In genomic region chr1:37487619-37487984, GRCh38 we compare ENCODE assay signal across 11 cellular contexts. TPM values are rescaled to one million over a fixed set of nuclear protein-coding genes. Genes with fewer than 3 reads are reported as not detected.
DNase-seq lines count a peak whose midpoint lies in the region; ATAC-seq and TF ChIP-seq lines count a peak whose summit lies in the region.
"Had no signal": no experiment of that assay in that cellular context is flagged by ENCODE, and none has a peak within 500 bp of the region (broad histone marks: within the 10 kb centered on the region; RNA-seq: fewer than 3 reads in every experiment).

No MANE protein-coding gene starts in this region.

- H3K36me3 ChIP-seq in RWPE2 (ENCODE audit: low read depth) (peaks cover 49% of the 10 kb centered on the region), skeletal muscle tissue (ENCODE audit: control insufficient read depth in 3 of 3, insufficient read depth in 3 of 3, low read length in 3 of 3) (peaks cover 19 to 26% (median 20%) of the 10 kb centered on the region in 3 donors), MM.1S (replicated peaks; ENCODE audit: insufficient read depth, low read length) (no peaks in the 10 kb centered on the region)

- H3K27ac ChIP-seq in RWPE2 (ENCODE audit: poor library complexity, severe bottlenecking) (peak overlapping the region; percentile 98), skeletal muscle tissue (ENCODE audit: low read depth, low read length) (peak overlapping the region; percentile 64), MM.1S (ENCODE audit: low read length) (no peak overlapping the region)

- no peaks in the 10 kb centered on the region for H3K9me2 ChIP-seq in MM.1S (replicated peaks; ENCODE audit: insufficient read depth, low read length)

- no peaks in the 10 kb centered on the region for H3K79me2 ChIP-seq in MM.1S (ENCODE audit: low read length)

- intact Hi-C loops in Calu3 (cut with micrococcal nuclease; ENCODE audit: unreplicated experiment) = loop anchor here (1.0 to 2.0 kb wide), 2 partner anchors 17 to 32 kb away; no protein-coding TSS in a partner anchor

- no peak overlapping the region for H2AFZ ChIP-seq in MM.1S (ENCODE audit: low read length)

- H3K4me3 Mint-ChIP-seq in Calu3 (ENCODE audit: low read depth, unreplicated experiment) (no peak overlapping the region), glutamatergic neuron (ENCODE audit: unreplicated experiment) (no peak overlapping the region)
- H3K4me3 Mint-ChIP-seq: T-helper 1 cell treated with Interleukin-12 subunit alpha and Interleukin-12 subunit beta and Interleukin-4 antibody, amounts not matched to agents 30 μg/mL and 1 μg/mL, for 36 hours had no signal

- H3K36me3 Mint-ChIP-seq in Calu3 (ENCODE audit: insufficient read depth, unreplicated experiment) = peaks cover 62% of the 10 kb centered on the region
- H3K36me3 Mint-ChIP-seq in glutamatergic neuron (ENCODE audit: unreplicated experiment) = no peaks in the 10 kb centered on the region

- H3K4me1 Mint-ChIP-seq in Calu3 (ENCODE audit: low read depth, unreplicated experiment) (peaks cover 28% of the 10 kb centered on the region), glutamatergic neuron (ENCODE audit: low read depth, unreplicated experiment) (no peaks in the 10 kb centered on the region)

- CTCF ChIA-PET in Calu3 (lab: Charles Lee) = interaction anchor here (0.7 to 3.1 kb wide), 9 partner anchors 9 to 197 kb away, joined by 3 to 36 read pairs (median 11); partner anchors contain the start of genes MEAF6 and ZC3H12A

- H3K9me3 ChIP-seq in RWPE2 (ENCODE audit: severe bottlenecking) (no peaks in the 10 kb centered on the region), skeletal muscle tissue (ENCODE audit: control insufficient read depth in 3 of 3, low read length in 3 of 3) (no peaks in the 10 kb centered on the region), MM.1S (replicated peaks; ENCODE audit: insufficient read depth, low read length) (no peaks in the 10 kb centered on the region)

- TF ChIP-seq CTCF in Calu3 (IDR thresholded peaks at IDR 0.05; ENCODE audit: unreplicated experiment) (no peak), RWPE2 (IDR thresholded peaks at IDR 0.05; ENCODE audit: poor library complexity, severe bottlenecking) (peak; percentile 76), glutamatergic neuron (IDR thresholded peaks at IDR 0.05; ENCODE audit: partially characterized antibody, unreplicated experiment) (peak; percentile 34), MM.1S (IDR thresholded peaks at IDR 0.05; ENCODE audit: low read length) (no peak)

- H3K4me3 ChIP-seq in RWPE2 (ENCODE audit: severe bottlenecking) (no peak overlapping the region), skeletal muscle tissue (ENCODE audit: low read length in 3 of 3) (no peak overlapping the region), MM.1S (ENCODE audit: low read length) (no peak overlapping the region)

- peaks cover 34% of the 10 kb centered on the region for H3K4me1 ChIP-seq in RWPE2 (ENCODE audit: insufficient read depth, poor library complexity, severe bottlenecking)
- peaks cover 26 to 30% (median 30%) of the 10 kb centered on the region in 3 donors for H3K4me1 ChIP-seq in skeletal muscle tissue (ENCODE audit: control insufficient read depth in 3 of 3, insufficient read depth in 3 of 3, low read length in 3 of 3)
- H3K4me1 ChIP-seq in MM.1S (ENCODE audit: low read length) = no peaks in the 10 kb centered on the region

- no peaks in the 10 kb centered on the region for H3K9me3 Mint-ChIP-seq in Calu3 (ENCODE audit: low read depth, unreplicated experiment)
- H3K9me3 Mint-ChIP-seq in glutamatergic neuron (ENCODE audit: unreplicated experiment) = no peaks in the 10 kb centered on the region
- H3K9me3 Mint-ChIP-seq: T-helper 1 cell treated with Interleukin-12 subunit alpha and Interleukin-12 subunit beta and Interleukin-4 antibody, amounts not matched to agents 30 μg/mL and 1 μg/mL, for 36 hours had no signal

- no peaks in the 10 kb centered on the region for H3K27me3 Mint-ChIP-seq in Calu3 (ENCODE audit: unreplicated experiment)
- H3K27me3 Mint-ChIP-seq in glutamatergic neuron (ENCODE audit: unreplicated experiment) = no peaks in the 10 kb centered on the region

- peaks cover 21% of the 10 kb centered on the region for H3F3A ChIP-seq in MM.1S (ENCODE audit: insufficient read depth, low read length)

- DNase-seq in Calu3 (no peak), RWPE2 (ENCODE audit: low spot score) (no peak), glutamatergic neuron (no peak), dermis blood vessel endothelial cell (no peak), MM.1S (no peak), NCI-H2081 treated with DMSO at 0.1 percent for 48 hours (lab: John Stamatoyannopoulos, UW) (no peak)
- DNase-seq in activated CD4-positive, alpha-beta T cell treated with anti-CD3 and anti-CD28 coated beads for 4 hours = no peak
- DNase-seq: DMS79 treated with DMSO at 0.1 percent for 48 hours, NCI-H1048 had no signal

- BruUV-seq in Calu3 (replicated peaks; lab: Mats Ljungman, UMichigan) = no TSS peak

- H3K9ac ChIP-seq in skeletal muscle tissue (ENCODE audit: low read depth in 1 of 3, low read length in 3 of 3) (peak overlapping the region in 1 of 3 donors; percentile 20), MM.1S (ENCODE audit: low read length) (no peak overlapping the region)

- no peak for ATAC-seq in RWPE2 (ENCODE audit: low read depth)

- H3K4me2 ChIP-seq in MM.1S (ENCODE audit: low read depth, low read length) = no peak overlapping the region

- no peaks in the 10 kb centered on the region for H4K20me1 ChIP-seq in MM.1S (ENCODE audit: insufficient read depth, low read length)

- H3K27ac Mint-ChIP-seq in Calu3 (ENCODE audit: unreplicated experiment) (peak overlapping the region; percentile 70), glutamatergic neuron (ENCODE audit: unreplicated experiment) (no peak overlapping the region)
- H3K27ac Mint-ChIP-seq: T-helper 1 cell treated with Interleukin-12 subunit alpha and Interleukin-12 subunit beta and Interleukin-4 antibody, amounts not matched to agents 30 μg/mL and 1 μg/mL, for 36 hours had no signal

- no peaks in the 10 kb centered on the region for H3K27me3 ChIP-seq in RWPE2 (ENCODE audit: insufficient read depth, poor library complexity, severe bottlenecking)
- H3K27me3 ChIP-seq in skeletal muscle tissue (ENCODE audit: control insufficient read depth in 3 of 3, insufficient read depth in 3 of 3, low read length in 3 of 3) = no peaks in the 10 kb centered on the region
- no peaks in the 10 kb centered on the region for H3K27me3 ChIP-seq in MM.1S (replicated peaks; ENCODE audit: insufficient read depth, low read length)

RNA-seq across cellular contexts. Expression of gene ZC3H12A, which starts 13.2 kb away (rescaled TPM):
- total RNA-seq in Calu3 (2022) (64.4 and 94.1 TPM in 2 replicates), glutamatergic neuron (ENCODE audit: unreplicated experiment) (1.3 TPM), skeletal muscle tissue (1.0 TPM), dermis blood vessel endothelial cell (3.3 and 5.4 TPM in 2 replicates)

RNA-seq across cellular contexts. Expression of gene MEAF6, which starts 27.0 kb away (rescaled TPM):
- total RNA-seq in Calu3 (2022) (60.1 and 70.8 TPM in 2 replicates), glutamatergic neuron (ENCODE audit: unreplicated experiment) (61.5 TPM), skeletal muscle tissue (36.5 TPM), dermis blood vessel endothelial cell (49.7 and 82.9 TPM in 2 replicates)

Comparison
In these comparisons a context has a peak if more than half of its experiments do, and no peak if none do; other contexts are left out.
1. CTCF ChIP-seq: peak in RWPE2 (single experiment) and glutamatergic neuron (single experiment); none in Calu3 (single experiment) and MM.1S (single experiment).
2. RNA of gene ZC3H12A, which starts 13.2 kb away (total RNA-seq): 64.4 to 94.1 TPM in Calu3; 3.3 to 5.4 TPM in dermis blood vessel endothelial cell, 1.3 TPM in glutamatergic neuron (single experiment) and 1.0 TPM in skeletal muscle tissue (single experiment); every median in the first group is over 10 times any median in the second.